ENCODE assay signal across 19 cellular contexts in the genomic region with DNA sequence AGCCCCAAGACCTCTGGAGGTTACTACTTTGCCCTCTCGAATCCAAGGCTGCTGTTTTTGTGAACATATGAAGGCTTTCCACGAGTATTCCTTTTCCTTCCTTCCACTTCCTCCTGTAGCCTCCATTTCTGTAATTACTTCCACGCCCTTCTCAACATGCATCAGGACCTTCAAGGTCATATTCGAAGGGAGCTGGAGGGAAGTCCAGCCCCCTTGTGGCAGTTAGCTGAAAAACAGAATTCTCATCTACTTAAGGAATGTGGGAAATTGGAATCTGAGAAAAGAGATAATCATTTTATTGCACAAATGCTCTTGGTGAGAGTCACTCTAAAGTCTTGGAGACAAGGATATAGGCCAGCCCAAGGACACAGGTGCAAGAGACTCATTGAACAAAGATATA.
DNase-seq lines count a peak whose midpoint lies in the region; ATAC-seq and TF ChIP-seq lines count a peak whose summit lies in the region.
"Had no signal": no experiment of that assay in that cellular context is flagged by ENCODE, and none has a peak within 500 bp of the region (broad histone marks: within the 10 kb centered on the region; RNA-seq: fewer than 3 reads in every experiment).

No MANE protein-coding gene starts in this region.

- H2BK120ac ChIP-seq in mesendoderm (ENCODE audit: low read depth, low read length) = no peak overlapping the region

- H3K23ac ChIP-seq in mesendoderm (ENCODE audit: low read length) = no peak overlapping the region

- TF ChIP-seq CTCF in WERI-Rb-1 (IDR thresholded peaks at IDR 0.05; ENCODE audit: low read depth, low read length) = peak; percentile 42

- H3K4me3 Mint-ChIP-seq in IgD-negative memory B cell = no peak overlapping the region
- H3K4me3 Mint-ChIP-seq in CD8-positive, alpha-beta memory T cell = no peak overlapping the region
- H3K4me3 Mint-ChIP-seq: CD4-positive, alpha-beta memory T cell had no signal

- H3K27me3 ChIP-seq in WERI-Rb-1 (ENCODE audit: insufficient read depth, low read depth, severe bottlenecking) (no peaks in the 10 kb centered on the region), mesendoderm (ENCODE audit: insufficient read depth, low read length, poor library complexity) (no peaks in the 10 kb centered on the region)
- H3K27me3 ChIP-seq in CD8-positive, alpha-beta memory T cell (ENCODE audit: insufficient read depth, low read length, poor library complexity, severe bottlenecking) = no peaks in the 10 kb centered on the region
- H3K27me3 ChIP-seq: thyroid gland had no signal

- no CpG with 5 or more reads among the region's 4 CpGs for WGBS in mesendoderm (ENCODE audit: extremely low coverage, insufficient coverage, low lambda C conversion rate)

- no peak overlapping the region for H2BK15ac ChIP-seq in mesendoderm (replicated peaks; ENCODE audit: low read depth)

- H3K27ac Mint-ChIP-seq in IgD-negative memory B cell = peak overlapping the region in 2 of 3 donors; percentile 11 to 54
- no peak overlapping the region for H3K27ac Mint-ChIP-seq in CD8-positive, alpha-beta memory T cell
- H3K27ac Mint-ChIP-seq: CD4-positive, alpha-beta memory T cell had no signal

- peak; percentile 10 for DNase-seq in ELF-1 (ENCODE audit: low read depth, low spot score)
- no peak for DNase-seq in WERI-Rb-1
- DNase-seq in mesendoderm = peak; percentile 51
- DNase-seq in CD8-positive, alpha-beta memory T cell = no peak
- DNase-seq: activated CD4-positive, alpha-beta T cell treated with anti-CD3 and anti-CD28 coated beads for 1 hour; CD4-positive, alpha-beta memory T cell; islet precursor cell; midbrain; NCI-H1694 treated with DMSO at 0.1 percent for 48 hours; NCI-H524 treated with DMSO at 0.1 percent for 48 hours; nucleus accumbens; stimulated activated CD4-positive, alpha-beta T cell treated with anti-CD3 and anti-CD28 coated beads, Interleukin-4, amount 100 ng/mL, for 1 hour; T-helper 2 cell; thyroid gland had no signal

- no peak for ATAC-seq in activated CD4-positive, CD25-positive, alpha-beta regulatory T cell treated with anti-CD3 and anti-CD28 coated beads, Interleukin-2, amount 50 U/mL, for 24 hours
- ATAC-seq in GM18502 (IDR thresholded peaks at IDR 0.05; ENCODE audit: poor library complexity, unreplicated experiment) = no peak

- no peaks in the 10 kb centered on the region for H3K4me1 Mint-ChIP-seq in IgD-negative memory B cell
- no peaks in the 10 kb centered on the region for H3K4me1 Mint-ChIP-seq in CD8-positive, alpha-beta memory T cell
- H3K4me1 Mint-ChIP-seq: CD4-positive, alpha-beta memory T cell had no signal

- no peaks in the 10 kb centered on the region for H3K79me1 ChIP-seq in mesendoderm (ENCODE audit: low read length)

- H3K79me2 ChIP-seq in mesendoderm (ENCODE audit: control insufficient read depth, insufficient read depth, low read length) = no peaks in the 10 kb centered on the region

- CTCF ChIA-PET in CD8-positive, alpha-beta memory T cell (lab: Charles Lee) = no interaction called here

- H3K27ac ChIP-seq in WERI-Rb-1 = no peak overlapping the region
- H3K27ac ChIP-seq in mesendoderm (ENCODE audit: low read depth, low read length) = no peak overlapping the region
- H3K27ac ChIP-seq in CD8-positive, alpha-beta memory T cell (ENCODE audit: low read depth, low read length) = no peak overlapping the region
- H3K27ac ChIP-seq: coronary artery, epithelial cell of prostate, thyroid gland had no signal

- no peaks in the 10 kb centered on the region for H3K36me3 Mint-ChIP-seq in IgD-negative memory B cell
- H3K36me3 Mint-ChIP-seq in CD8-positive, alpha-beta memory T cell = no peaks in the 10 kb centered on the region
- H3K36me3 Mint-ChIP-seq: CD4-positive, alpha-beta memory T cell had no signal

- no peaks in the 10 kb centered on the region for H3K9me3 ChIP-seq in WERI-Rb-1 (ENCODE audit: severe bottlenecking)
- no peaks in the 10 kb centered on the region for H3K9me3 ChIP-seq in CD8-positive, alpha-beta memory T cell (ENCODE audit: low read length)
- H3K9me3 ChIP-seq: thyroid gland had no signal

- no peak overlapping the region for H3K9ac ChIP-seq in mesendoderm (ENCODE audit: low read length)

- H4K5ac ChIP-seq in mesendoderm (ENCODE audit: low read length) = no peak overlapping the region

- H3K18ac ChIP-seq in mesendoderm (ENCODE audit: low read length) = no peak overlapping the region

- H3K36me3 ChIP-seq in WERI-Rb-1 = no peaks in the 10 kb centered on the region
- no peaks in the 10 kb centered on the region for H3K36me3 ChIP-seq in mesendoderm (ENCODE audit: control insufficient read depth, insufficient read depth, low read length)
- H3K36me3 ChIP-seq in CD8-positive, alpha-beta memory T cell (ENCODE audit: insufficient read depth, low read length) = no peaks in the 10 kb centered on the region
- H3K36me3 ChIP-seq: thyroid gland had no signal

- H3K56ac ChIP-seq in mesendoderm (ENCODE audit: low read length) = no peak overlapping the region

- H3K4me3 ChIP-seq in WERI-Rb-1 (ENCODE audit: low read depth, low read length) (no peak overlapping the region), mesendoderm (ENCODE audit: low read length) (no peak overlapping the region)
- no peak overlapping the region for H3K4me3 ChIP-seq in CD8-positive, alpha-beta memory T cell (ENCODE audit: low read length)
- H3K4me3 ChIP-seq: coronary artery, thyroid gland had no signal

- no peaks in the 10 kb centered on the region for H3K4me1 ChIP-seq in mesendoderm (ENCODE audit: control insufficient read depth, low read depth, low read length)
- no peaks in the 10 kb centered on the region for H3K4me1 ChIP-seq in CD8-positive, alpha-beta memory T cell (ENCODE audit: insufficient read depth, low read length)
- H3K4me1 ChIP-seq: thyroid gland had no signal

- peaks cover 9 to 12% (median 10%) of the 10 kb centered on the region in 3 donors for H3K9me3 Mint-ChIP-seq in IgD-negative memory B cell
- peaks cover 4 to 57% (median 22%) of the 10 kb centered on the region in 5 donors for H3K9me3 Mint-ChIP-seq in CD8-positive, alpha-beta memory T cell

- H3K27me3 Mint-ChIP-seq in IgD-negative memory B cell = no peaks in the 10 kb centered on the region
- no peaks in the 10 kb centered on the region for H3K27me3 Mint-ChIP-seq in CD8-positive, alpha-beta memory T cell
- H3K27me3 Mint-ChIP-seq: CD4-positive, alpha-beta memory T cell had no signal

- no peak overlapping the region for H3K4ac ChIP-seq in mesendoderm (ENCODE audit: low read depth, low read length)

- no peak overlapping the region for H3K4me2 ChIP-seq in mesendoderm (ENCODE audit: low read length)

- H2BK5ac ChIP-seq in mesendoderm (ENCODE audit: low read length) = no peak overlapping the region

- no peak overlapping the region for H2AK5ac ChIP-seq in mesendoderm (ENCODE audit: low read length)

- H4K8ac ChIP-seq in mesendoderm (ENCODE audit: low read depth, low read length) = no peak overlapping the region

- POLR2A ChIA-PET in CD8-positive, alpha-beta memory T cell (lab: Charles Lee) = no interaction called here

Comparison
In these comparisons a context has a peak if more than half of its experiments do, and no peak if none do; other contexts are left out.
1. DNase-seq: peak in ELF-1 (single experiment) and mesendoderm (single experiment); none in WERI-Rb-1 (single experiment) and CD8-positive, alpha-beta memory T cell (0 of 5).
2. H3K27ac Mint-ChIP-seq: peak in IgD-negative memory B cell (2 of 3); none in CD8-positive, alpha-beta memory T cell (0 of 8).